29 cellular contexts compared by ENCODE assay signal in the genomic region with DNA sequence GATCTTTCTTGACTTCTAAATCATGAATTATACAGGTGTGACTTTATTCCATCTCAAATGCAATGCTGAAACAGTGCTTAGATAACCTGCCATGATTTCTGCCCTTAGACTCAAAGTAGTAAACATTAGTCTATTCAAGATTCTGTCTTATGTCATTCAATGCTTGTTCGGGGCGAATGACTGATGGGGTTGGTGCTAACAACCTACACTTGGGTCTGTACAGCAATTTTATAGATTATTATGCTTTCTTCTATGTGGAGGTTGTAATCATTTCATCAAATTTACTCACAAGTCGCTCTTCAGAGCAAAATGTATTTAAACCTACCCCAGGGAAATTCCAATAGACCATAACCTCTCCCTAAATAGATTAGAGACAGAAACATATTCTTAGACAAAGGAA.
"Had no signal": no experiment of that assay in that cellular context is flagged by ENCODE, and none has a peak within 500 bp of the region (broad histone marks: within the 10 kb centered on the region; RNA-seq: fewer than 3 reads in every experiment).

No MANE protein-coding gene starts in this region.

- H3K27me3 Mint-ChIP-seq: stimulated activated memory B cell treated with anti-CD40 and anti-IgM and Interleukin-4, amounts not matched to agents 10 μg/mL and 1 μg/mL and 100 μg/mL, for 72 hours; stimulated activated naive B cell treated with anti-CD40 and anti-IgM and Interleukin-4, amounts not matched to agents 10 μg/mL and 1 μg/mL and 100 μg/mL, for 72 hours; stimulated activated naive CD8-positive, alpha-beta T cell treated with anti-CD3 and anti-CD28 coated beads, Interleukin-15, amount 100 ng/mL, for 72 hours; stimulated activated naive CD8-positive, alpha-beta T cell treated with anti-CD3 and anti-CD28 coated beads, Interleukin-15, Interleukin-2, amounts not matched to agents 100 ng/mL and 50 ng/mL, for 24 hours; type B pancreatic cell had no signal

- H3K36me3 ChIP-seq: stomach, suprapubic skin, thoracic aorta, thyroid gland, tibial artery, tibial nerve, transverse colon, upper lobe of left lung, upper lobe of right lung, uterus, vagina had no signal

- H3K27ac Mint-ChIP-seq: stimulated activated effector memory CD8-positive, alpha-beta T cell treated with anti-CD3 and anti-CD28 coated beads, Interleukin-12 subunit alpha, Interleukin-12 subunit beta, amount 100 ng/mL, for 72 hours; stimulated activated memory B cell treated with anti-CD40 and anti-IgM and Interleukin-4, amounts not matched to agents 10 μg/mL and 1 μg/mL and 100 μg/mL, for 72 hours; stimulated activated naive B cell treated with anti-CD40 and anti-IgM and Interleukin-4, amounts not matched to agents 10 μg/mL and 1 μg/mL and 100 μg/mL, for 72 hours; stimulated activated naive CD8-positive, alpha-beta T cell treated with anti-CD3 and anti-CD28 coated beads, Interleukin-15, amount 100 ng/mL, for 72 hours; stimulated activated naive CD8-positive, alpha-beta T cell treated with anti-CD3 and anti-CD28 coated beads, Interleukin-15, Interleukin-2, amounts not matched to agents 100 ng/mL and 50 ng/mL, for 24 hours; type B pancreatic cell had no signal

- H3K36me3 Mint-ChIP-seq: stimulated activated effector memory CD8-positive, alpha-beta T cell treated with anti-CD3 and anti-CD28 coated beads, Interleukin-12 subunit alpha, Interleukin-12 subunit beta, amount 100 ng/mL, for 72 hours; stimulated activated memory B cell treated with anti-CD40 and anti-IgM and Interleukin-4, amounts not matched to agents 10 μg/mL and 1 μg/mL and 100 μg/mL, for 72 hours; stimulated activated naive B cell treated with anti-CD40 and anti-IgM and Interleukin-4, amounts not matched to agents 10 μg/mL and 1 μg/mL and 100 μg/mL, for 72 hours; type B pancreatic cell had no signal

- DNase-seq: stimulated activated CD4-positive, alpha-beta T cell treated with anti-CD3 and anti-CD28 coated beads, Interleukin-2, amount 100 ng/mL, for 48 hours; stimulated activated CD4-positive, alpha-beta T cell treated with anti-CD3 and anti-CD28 coated beads, Interleukin-4, amount 100 ng/mL, for 1 hour; stimulated activated CD4-positive, alpha-beta T cell treated with anti-CD3 and anti-CD28 coated beads, Interleukin-4, amount 100 ng/mL, for 24 hours; stimulated activated CD4-positive, alpha-beta T cell treated with anti-CD3 and anti-CD28 coated beads, Interleukin-4, amount 100 ng/mL, for 4 hours; stimulated activated CD8-positive, alpha-beta memory T cell treated with anti-CD3 and anti-CD28 coated beads, Interleukin-4, amount 100 ng/mL, for 48 hours; stimulated activated naive B cell treated with anti-CD40 and anti-IgM and Interleukin-4, amounts not matched to agents 10 μg/mL and 1 μg/mL and 100 μg/mL, for 72 hours; stimulated activated naive CD4-positive, alpha-beta T cell; stimulated activated naive CD4-positive, alpha-beta T cell treated with Interleukin-2 at 50 U/mL for 16 hours; stimulated activated naive CD8-positive, alpha-beta T cell treated with anti-CD3 and anti-CD28 coated beads, Interleukin-15, amount 100 ng/mL, for 72 hours; stimulated activated naive CD8-positive, alpha-beta T cell treated with anti-CD3 and anti-CD28 coated beads, Interleukin-15, Interleukin-2, amounts not matched to agents 100 U/mL and 50 U/mL, for 24 hours; stomach; substantia nigra; testis; thyroid gland; tibial artery; transverse colon; trophoblast cell; upper lobe of left lung; upper lobe of right lung; uterus had no signal

- H3K27me3 ChIP-seq: stomach, suprapubic skin, testis, thyroid gland, tibial artery, tibial nerve, transverse colon, upper lobe of left lung, upper lobe of right lung, uterus, vagina had no signal

- FAIRE-seq: urothelium cell line had no signal

- ATAC-seq: stimulated activated effector memory CD8-positive, alpha-beta T cell treated with anti-CD3 and anti-CD28 coated beads, Interleukin-12 subunit alpha, Interleukin-12 subunit beta, amount 100 ng/mL, for 72 hours; stimulated activated memory B cell treated with anti-CD40 and anti-IgM and Interleukin-4, amounts not matched to agents 10 μg/mL and 1 μg/mL and 100 μg/mL, for 72 hours; stimulated activated naive B cell treated with anti-CD40 and anti-IgM and Interleukin-4, amounts not matched to agents 10 μg/mL and 1 μg/mL and 100 μg/mL, for 72 hours; stimulated activated naive CD8-positive, alpha-beta T cell treated with anti-CD3 and anti-CD28 coated beads, Interleukin-15, amount 100 ng/mL, for 72 hours; stimulated activated naive CD8-positive, alpha-beta T cell treated with anti-CD3 and anti-CD28 coated beads, Interleukin-15, Interleukin-2, amounts not matched to agents 100 U/mL and 50 U/mL, for 24 hours; upper lobe of right lung had no signal

- H3K4me1 ChIP-seq: stomach, suprapubic skin, testis, thyroid gland, tibial artery, tibial nerve, upper lobe of left lung, upper lobe of right lung, uterus, vagina had no signal

- H3K4me1 Mint-ChIP-seq: stimulated activated effector memory CD8-positive, alpha-beta T cell treated with anti-CD3 and anti-CD28 coated beads, Interleukin-12 subunit alpha, Interleukin-12 subunit beta, amount 100 ng/mL, for 72 hours; stimulated activated memory B cell treated with anti-CD40 and anti-IgM and Interleukin-4, amounts not matched to agents 10 μg/mL and 1 μg/mL and 100 μg/mL, for 72 hours; stimulated activated naive B cell treated with anti-CD40 and anti-IgM and Interleukin-4, amounts not matched to agents 10 μg/mL and 1 μg/mL and 100 μg/mL, for 72 hours; stimulated activated naive CD8-positive, alpha-beta T cell treated with anti-CD3 and anti-CD28 coated beads, Interleukin-15, amount 100 ng/mL, for 72 hours had no signal

- H3K4me3 Mint-ChIP-seq: stimulated activated effector memory CD8-positive, alpha-beta T cell treated with anti-CD3 and anti-CD28 coated beads, Interleukin-12 subunit alpha, Interleukin-12 subunit beta, amount 100 ng/mL, for 72 hours; stimulated activated memory B cell treated with anti-CD40 and anti-IgM and Interleukin-4, amounts not matched to agents 10 μg/mL and 1 μg/mL and 100 μg/mL, for 72 hours; stimulated activated naive B cell treated with anti-CD40 and anti-IgM and Interleukin-4, amounts not matched to agents 10 μg/mL and 1 μg/mL and 100 μg/mL, for 72 hours; stimulated activated naive CD8-positive, alpha-beta T cell treated with anti-CD3 and anti-CD28 coated beads, Interleukin-15, amount 100 ng/mL, for 72 hours; stimulated activated naive CD8-positive, alpha-beta T cell treated with anti-CD3 and anti-CD28 coated beads, Interleukin-15, Interleukin-2, amounts not matched to agents 100 ng/mL and 50 ng/mL, for 24 hours; type B pancreatic cell had no signal

- H3K27ac ChIP-seq: stomach, suprapubic skin, testis, thoracic aorta, thyroid gland, tibial artery, tibial nerve, transverse colon, upper lobe of left lung, upper lobe of right lung, uterus, vagina had no signal

- H3K4me3 ChIP-seq: stomach, suprapubic skin, testis, thoracic aorta, thyroid gland, tibial artery, tibial nerve, transverse colon, upper lobe of left lung, upper lobe of right lung, uterus, vagina had no signal

- H3K9me3 ChIP-seq: stomach, suprapubic skin, testis, thoracic aorta, thyroid gland, tibial artery, tibial nerve, transverse colon, upper lobe of left lung, upper lobe of right lung, uterus, vagina had no signal
